In genomic region chr5:132069561-132069960, GRCh38 we compare ENCODE assay signal across 23 cellular contexts.
DNase-seq lines count a peak whose midpoint lies in the region; ATAC-seq lines count a peak whose summit lies in the region.
"Had no signal": no experiment of that assay in that cellular context is flagged by ENCODE, and none has a peak within 500 bp of the region (broad histone marks: within the 10 kb centered on the region; RNA-seq: fewer than 3 reads in every experiment).

No MANE protein-coding gene starts in this region.

- H4K20me1 ChIP-seq in BLaER1 treated with 17β-estradiol and CSF1 and Interleukin-3, amounts not matched to agents 10 nM and 100 nM: peaks cover 0 to 95% (median 0%) of the 10 kb centered on the region in 11 experiments; a peak in 6 of 22 replicates

- peak; percentile 62 for DNase-seq in KBM-7
- peak; percentile 50 for DNase-seq in SKM-1 treated with dmso at 0.1 percent for 144 hours (lab: John Stamatoyannopoulos, UW; ENCODE audit: unreplicated experiment)
- DNase-seq in pons (ENCODE audit: low spot score): peak; percentile 17
- no peak for DNase-seq in amygdala (lab: John Stamatoyannopoulos, UW)
- DNase-seq in stimulated activated CD4-positive, alpha-beta T cell treated with anti-CD3 and anti-CD28 coated beads, Interleukin-15, amount 100 ng/mL, for 24 hours: no peak
- DNase-seq: activated B cell treated with CpG ODN at 0.5 μM for 24 hours; activated CD4-positive, alpha-beta memory T cell treated with anti-CD3 and anti-CD28 coated beads, Interleukin-2, amount 10 ng/mL, durations not matched to agents 7 days and 5 days; activated gamma-delta T cell treated with Interleukin-2 at 50 U/mL for 16 hours; CD4-positive, alpha-beta memory T cell; DMS 273 treated with DMSO at 0.1 percent for 48 hours; kidney glomerular epithelial cell; lower lobe of right lung; NCI-H146; NCI-H524 treated with DMSO at 0.1 percent for 48 hours; SK-N-SH; T1000; uterus had no signal

- H3K9ac ChIP-seq in BLaER1 treated with 17β-estradiol and CSF1 and Interleukin-3, amounts not matched to agents 10 nM and 100 nM: no peak overlapping the region
- H3K9ac ChIP-seq: neural progenitor cell, SK-N-SH had no signal

- in situ Hi-C loops in KBM-7 (cut with MboI; ENCODE audit: low pct_unique_long_range_greater_than_20kb, low sequenced_read_pairs): loop anchor here (25.0 kb wide), 1 partner anchor 443 kb away; no protein-coding TSS in a partner anchor

- peaks cover 32 to 67% (median 59%) of the 10 kb centered on the region in 10 experiments for H3K4me1 ChIP-seq in BLaER1 treated with 17β-estradiol and CSF1 and Interleukin-3, amounts not matched to agents 10 nM and 100 nM
- H3K4me1 ChIP-seq: neural progenitor cell, psoas muscle, uterus had no signal

- no peak overlapping the region for H3K4me3 ChIP-seq in BLaER1 treated with 17β-estradiol and CSF1 and Interleukin-3, amounts not matched to agents 10 nM and 100 nM
- H3K4me3 ChIP-seq: lower lobe of right lung, neural progenitor cell, psoas muscle, uterus had no signal

- H3K36me3 ChIP-seq in BLaER1 treated with 17β-estradiol and CSF1 and Interleukin-3, amounts not matched to agents 10 nM and 100 nM: no peaks in the 10 kb centered on the region
- H3K36me3 ChIP-seq: lower lobe of right lung, neural progenitor cell, uterus had no signal

- no peak for ATAC-seq in HG02763 (IDR thresholded peaks at IDR 0.05; ENCODE audit: unreplicated experiment)
- ATAC-seq: HCT116, lower lobe of right lung, psoas muscle had no signal

- H3K27me3 ChIP-seq in BLaER1 treated with 17β-estradiol and CSF1 and Interleukin-3, amounts not matched to agents 10 nM and 100 nM: peaks cover 0 to 86% (median 0%) of the 10 kb centered on the region in 11 experiments; a peak in 10 of 22 replicates
- H3K27me3 ChIP-seq: neural progenitor cell, uterus had no signal

- peak overlapping the region in 2 of 11 experiments; percentile 10 to 18; a peak in 2 of 22 replicates for H3K27ac ChIP-seq in BLaER1 treated with 17β-estradiol and CSF1 and Interleukin-3, amounts not matched to agents 10 nM and 100 nM
- H3K27ac ChIP-seq: epithelial cell of prostate, lower lobe of right lung, neural progenitor cell, psoas muscle, uterus had no signal

- no peaks in the 10 kb centered on the region for H3K9me3 ChIP-seq in BLaER1 treated with 17β-estradiol and CSF1 and Interleukin-3, amounts not matched to agents 10 nM and 100 nM (replicated peaks in 1 of 11)
- H3K9me3 ChIP-seq: lower lobe of right lung, psoas muscle, SK-N-SH, uterus had no signal

- H3K4me2 ChIP-seq in BLaER1 treated with 17β-estradiol and CSF1 and Interleukin-3, amounts not matched to agents 10 nM and 100 nM: peak overlapping the region; percentile 18 to 88 (median 77)
- H3K4me2 ChIP-seq: neural progenitor cell, SK-N-SH had no signal

Comparison
In these comparisons a context has a peak if more than half of its experiments do, and no peak if none do; other contexts are left out.
1. DNase-seq: peak in KBM-7 (single experiment), SKM-1 treated with dmso at 0.1 percent for 144 hours (single experiment) and pons (single experiment); none in amygdala (0 of 56) and stimulated activated CD4-positive, alpha-beta T cell treated with anti-CD3 and anti-CD28 coated beads, Interleukin-15, amount 100 ng/mL, for 24 hours (single experiment).